ENCODE assay signal across 8 cellular contexts in the genomic region with DNA sequence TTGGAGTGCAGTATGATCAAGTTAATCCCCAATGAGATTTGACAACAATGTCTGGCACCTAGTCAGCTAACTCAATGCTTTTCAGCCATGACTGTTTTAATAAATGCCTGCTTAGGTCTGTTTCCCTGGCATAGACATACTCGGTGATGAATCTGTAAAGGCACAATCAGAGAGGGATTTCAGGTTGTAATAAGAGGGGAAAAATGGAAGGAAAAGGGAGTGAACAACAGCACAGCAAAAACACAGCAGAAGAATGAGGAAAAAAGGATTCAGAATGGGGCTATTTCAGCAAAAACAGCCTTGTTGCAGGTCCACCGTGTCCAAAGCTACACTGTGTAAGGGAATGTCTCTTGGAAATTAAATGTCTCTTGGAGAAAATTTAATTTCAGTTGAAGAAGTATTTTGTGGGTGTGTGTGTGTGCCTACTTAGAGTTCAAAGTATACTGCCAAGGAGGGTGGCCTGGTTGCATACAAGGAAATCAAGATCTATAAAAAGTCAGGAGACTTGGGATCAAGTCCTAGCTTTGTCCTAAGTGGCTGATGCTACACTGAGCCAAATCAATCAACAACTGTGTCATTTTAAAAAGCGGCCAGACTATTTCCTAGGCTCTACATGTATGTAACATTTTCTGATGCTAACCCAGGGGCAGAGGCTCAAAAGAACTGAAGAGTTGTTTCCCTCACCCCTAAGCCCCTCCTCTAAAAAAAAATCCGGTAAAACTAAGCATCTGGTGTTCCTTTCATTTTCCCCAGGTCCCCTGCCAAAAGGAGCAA. TPM values are rescaled to one million over a fixed set of nuclear protein-coding genes. Genes with fewer than 3 reads are reported as not detected.
DNase-seq lines count a peak whose midpoint lies in the region; ATAC-seq and TF ChIP-seq lines count a peak whose summit lies in the region.

No MANE protein-coding gene starts in this region.

- WGBS in testis, 2 donors = 30 to 35% methylated on average over 3 to 4 of the region's 4 CpGs

- H3K4me3 ChIP-seq in left lung (peak overlapping the region in 1 of 2 donors; percentile 78), testis (peak overlapping the region in 1 of 2 donors; percentile 52)

- H3K27ac Mint-ChIP-seq in activated CD4-positive, alpha-beta T cell treated with anti-CD3 and anti-CD28 coated beads, Interleukin-2, amount 10 ng/mL, durations not matched to agents 24 days and 14 days = peak overlapping the region; percentile 98
- H3K27ac Mint-ChIP-seq in activated naive CD8-positive, alpha-beta T cell treated with anti-CD3 and anti-CD28 coated beads, Interleukin-2, amount 10 ng/mL, durations not matched to agents 7 days and 5 days = peak overlapping the region; percentile 95

- H3K27ac ChIP-seq in left lung (peak overlapping the region; percentile 96 to 100), testis (peak overlapping the region; percentile 91 to 94)

- intact Hi-C loops in activated CD4-positive, alpha-beta T cell treated with anti-CD3 and anti-CD28 coated beads, Interleukin-2, amount 10 ng/mL, durations not matched to agents 24 days and 14 days (cut with micrococcal nuclease) = loop anchor here (5.0 kb wide), 1 partner anchor 36 kb away; no protein-coding TSS in a partner anchor
- intact Hi-C loops in left lung (cut with DNase I) (no loop called here), testis (cut with DNase I; ENCODE audit: low total_unique reads) (no loop called here)

- H3K27me3 Mint-ChIP-seq in activated CD4-positive, alpha-beta T cell treated with anti-CD3 and anti-CD28 coated beads, Interleukin-2, amount 10 ng/mL, durations not matched to agents 24 days and 14 days = peaks cover 2% of the 10 kb centered on the region
- H3K27me3 Mint-ChIP-seq in activated naive CD8-positive, alpha-beta T cell treated with anti-CD3 and anti-CD28 coated beads, Interleukin-2, amount 10 ng/mL, durations not matched to agents 7 days and 5 days = no peaks in the 10 kb centered on the region

- H3K36me3 ChIP-seq in left lung (peaks cover 0 to 5% of the 10 kb centered on the region in 2 donors), testis (ENCODE audit: low read depth, missing control alignments) (no peaks in the 10 kb centered on the region)

- no peak for ATAC-seq in activated naive CD8-positive, alpha-beta T cell treated with anti-CD3 and anti-CD28 coated beads, Interleukin-2, amount 10 ng/mL, durations not matched to agents 7 days and 5 days (ENCODE audit: low read depth)
- ATAC-seq in left lung (peak; percentile 6), HG02571 (IDR thresholded peaks at IDR 0.05; ENCODE audit: unreplicated experiment) (no peak), GM18909 (IDR thresholded peaks at IDR 0.05; ENCODE audit: poor library complexity, unreplicated experiment) (no peak)

- TF ChIP-seq CTCF in left lung (IDR thresholded peaks at IDR 0.05) (no peak), testis (IDR thresholded peaks at IDR 0.05) (no peak)

- H3K27me3 ChIP-seq in left lung (no peaks in the 10 kb centered on the region), testis (no peaks in the 10 kb centered on the region)

- peak overlapping the region; percentile 95 for H3K4me3 Mint-ChIP-seq in activated CD4-positive, alpha-beta T cell treated with anti-CD3 and anti-CD28 coated beads, Interleukin-2, amount 10 ng/mL, durations not matched to agents 24 days and 14 days
- peak overlapping the region; percentile 90 for H3K4me3 Mint-ChIP-seq in activated naive CD8-positive, alpha-beta T cell treated with anti-CD3 and anti-CD28 coated beads, Interleukin-2, amount 10 ng/mL, durations not matched to agents 7 days and 5 days

- H3K36me3 Mint-ChIP-seq in activated CD4-positive, alpha-beta T cell treated with anti-CD3 and anti-CD28 coated beads, Interleukin-2, amount 10 ng/mL, durations not matched to agents 24 days and 14 days (ENCODE audit: low read depth) = peaks cover 29% of the 10 kb centered on the region
- peaks cover 24% of the 10 kb centered on the region for H3K36me3 Mint-ChIP-seq in activated naive CD8-positive, alpha-beta T cell treated with anti-CD3 and anti-CD28 coated beads, Interleukin-2, amount 10 ng/mL, durations not matched to agents 7 days and 5 days

- H3K4me1 Mint-ChIP-seq in activated CD4-positive, alpha-beta T cell treated with anti-CD3 and anti-CD28 coated beads, Interleukin-2, amount 10 ng/mL, durations not matched to agents 24 days and 14 days = peaks cover 45% of the 10 kb centered on the region
- peaks cover 44% of the 10 kb centered on the region for H3K4me1 Mint-ChIP-seq in activated naive CD8-positive, alpha-beta T cell treated with anti-CD3 and anti-CD28 coated beads, Interleukin-2, amount 10 ng/mL, durations not matched to agents 7 days and 5 days

- POLR2A ChIA-PET in activated naive CD8-positive, alpha-beta T cell treated with anti-CD3 and anti-CD28 coated beads, Interleukin-2, amount 10 ng/mL, durations not matched to agents 7 days and 5 days (lab: Charles Lee) = interaction anchor here (0.8 to 19.0 kb wide), 13 partner anchors 11 to 70 kb away, joined by 3 to 711 read pairs (median 73); a partner anchor contains a TSS

- DNase-seq in activated CD4-positive, alpha-beta T cell treated with anti-CD3 and anti-CD28 coated beads, Interleukin-2, amount 10 ng/mL, durations not matched to agents 24 days and 14 days = peak; percentile 77
- DNase-seq in activated CD4-positive, alpha-beta T cell treated with anti-CD3 and anti-CD28 coated beads, Interleukin-2, amount 50 U/mL, for 4 hours = no peak
- no peak for DNase-seq in activated naive CD8-positive, alpha-beta T cell treated with anti-CD3 and anti-CD28 coated beads, Interleukin-2, amount 10 ng/mL, durations not matched to agents 7 days and 5 days
- DNase-seq in left lung = no peak
- DNase-seq in testis = no peak
- DNase-seq in activated CD4-positive, alpha-beta T cell treated with anti-CD3 and anti-CD28 coated beads for 1 hour = no peak

- H3K4me1 ChIP-seq in left lung (peaks cover 14 to 25% of the 10 kb centered on the region in 2 donors), testis (peaks cover 55% of the 10 kb centered on the region)

- H3K9me3 Mint-ChIP-seq in activated CD4-positive, alpha-beta T cell treated with anti-CD3 and anti-CD28 coated beads, Interleukin-2, amount 10 ng/mL, durations not matched to agents 24 days and 14 days = no peaks in the 10 kb centered on the region
- no peaks in the 10 kb centered on the region for H3K9me3 Mint-ChIP-seq in activated naive CD8-positive, alpha-beta T cell treated with anti-CD3 and anti-CD28 coated beads, Interleukin-2, amount 10 ng/mL, durations not matched to agents 7 days and 5 days

- no peak for TF ChIP-seq POLR2A in testis (IDR thresholded peaks at IDR 0.05)

- H3K9me3 ChIP-seq in left lung (no peaks in the 10 kb centered on the region), testis (no peaks in the 10 kb centered on the region)

RNA-seq across cellular contexts. Expression of a gene that starts 19.1 kb away (rescaled TPM):
- 105 and 111 TPM in 2 replicates for total RNA-seq in activated CD4-positive, alpha-beta T cell treated with anti-CD3 and anti-CD28 coated beads, Interleukin-2, amount 10 ng/mL, durations not matched to agents 24 days and 14 days
- 100 to 1,000 TPM; 218 to 236 TPM for total RNA-seq in activated naive CD8-positive, alpha-beta T cell treated with anti-CD3 and anti-CD28 coated beads, Interleukin-2, amount 10 ng/mL, durations not matched to agents 7 days and 5 days
- 100 to 1,000 TPM; 128 to 135 TPM for total RNA-seq in left lung
- total RNA-seq in testis = 100 to 1,000 TPM; 113 to 129 TPM
- 64.5 TPM for polyA plus RNA-seq in testis (ENCODE audit: insufficient read depth, low read depth, low replicate concordance)
